In genomic region chr3:197958346-197958745, GRCh38 we compare ENCODE assay signal across 8 cellular contexts. TPM values are rescaled to one million over a fixed set of nuclear protein-coding genes. Genes with fewer than 3 reads are reported as not detected.
A peak's percentile ranks its signal among the peaks of the same experiment; 100 is the strongest.
DNase-seq lines count a peak whose midpoint lies in the region; ATAC-seq and TF ChIP-seq lines count a peak whose summit lies in the region.

No MANE protein-coding gene starts in this region.

- H3K27me3 Mint-ChIP-seq in activated CD4-positive, alpha-beta T cell treated with anti-CD3 and anti-CD28 coated beads, Interleukin-2, amount 10 ng/mL, durations not matched to agents 7 days and 5 days = no peaks in the 10 kb centered on the region
- no peaks in the 10 kb centered on the region for H3K27me3 Mint-ChIP-seq in effector memory CD8-positive, alpha-beta T cell

- no peak for TF ChIP-seq CTCF in OCI-LY3 (IDR thresholded peaks at IDR 0.05; ENCODE audit: low read depth, low read length)

- no peak for DNase-seq in activated CD4-positive, alpha-beta T cell treated with anti-CD3 and anti-CD28 coated beads, Interleukin-2, amount 10 ng/mL, durations not matched to agents 7 days and 5 days
- DNase-seq in activated CD4-positive, alpha-beta T cell treated with anti-CD3 and anti-CD28 coated beads, Interleukin-2, amount 50 U/mL, for 4 hours = no peak
- DNase-seq in effector memory CD8-positive, alpha-beta T cell = no peak
- no peak for DNase-seq in stimulated activated effector memory CD8-positive, alpha-beta T cell treated with anti-CD3 and anti-CD28 coated beads, Interleukin-12 subunit alpha, Interleukin-12 subunit beta, amount 100 ng/mL, for 72 hours (ENCODE audit: low spot score in 2 of 2)
- DNase-seq in stimulated activated CD4-positive, alpha-beta T cell treated with anti-CD3 and anti-CD28 coated beads, Interleukin-4, amount 100 ng/mL, for 4 hours = no peak
- no peak for DNase-seq in effector CD4-positive, alpha-beta T cell

- H2AFZ ChIP-seq in OCI-LY3 (ENCODE audit: low read depth, low read length) = no peak overlapping the region

- H3K9me3 Mint-ChIP-seq in activated CD4-positive, alpha-beta T cell treated with anti-CD3 and anti-CD28 coated beads, Interleukin-2, amount 10 ng/mL, durations not matched to agents 7 days and 5 days = no peaks in the 10 kb centered on the region
- H3K9me3 Mint-ChIP-seq in effector memory CD8-positive, alpha-beta T cell = no peaks in the 10 kb centered on the region
- no peaks in the 10 kb centered on the region for H3K9me3 Mint-ChIP-seq in stimulated activated effector memory CD8-positive, alpha-beta T cell treated with anti-CD3 and anti-CD28 coated beads, Interleukin-12 subunit alpha, Interleukin-12 subunit beta, amount 100 ng/mL, for 72 hours

- no peaks in the 10 kb centered on the region for H3K27me3 ChIP-seq in OCI-LY3 (ENCODE audit: low read depth, low read length)

- CTCF ChIA-PET in activated CD4-positive, alpha-beta T cell treated with anti-CD3 and anti-CD28 coated beads, Interleukin-2, amount 10 ng/mL, durations not matched to agents 7 days and 5 days (lab: Charles Lee) = interaction anchor here (0.6 to 2.0 kb wide), 3 partner anchors 38 to 120 kb away, joined by 3 to 6 read pairs (median 5); no protein-coding TSS in a partner anchor

- POLR2A ChIA-PET in activated CD4-positive, alpha-beta T cell treated with anti-CD3 and anti-CD28 coated beads, Interleukin-2, amount 10 ng/mL, durations not matched to agents 7 days and 5 days (lab: Charles Lee) = no interaction called here

- peaks cover 14% of the 10 kb centered on the region for H3K4me1 ChIP-seq in OCI-LY3 (ENCODE audit: low read length)

- peaks cover 46% of the 10 kb centered on the region for H3K36me3 Mint-ChIP-seq in activated CD4-positive, alpha-beta T cell treated with anti-CD3 and anti-CD28 coated beads, Interleukin-2, amount 10 ng/mL, durations not matched to agents 7 days and 5 days (ENCODE audit: low read depth)
- H3K36me3 Mint-ChIP-seq in effector memory CD8-positive, alpha-beta T cell (ENCODE audit: insufficient read depth) = peaks cover 49% of the 10 kb centered on the region
- peaks cover 61% of the 10 kb centered on the region for H3K36me3 Mint-ChIP-seq in stimulated activated effector memory CD8-positive, alpha-beta T cell treated with anti-CD3 and anti-CD28 coated beads, Interleukin-12 subunit alpha, Interleukin-12 subunit beta, amount 100 ng/mL, for 72 hours

- peak overlapping the region; percentile 5; the same call in 1 of the 2 replicates for H3K27ac ChIP-seq in OCI-LY3 (ENCODE audit: low read length)

- no peak for ATAC-seq in effector memory CD8-positive, alpha-beta T cell (replicated peaks)
- ATAC-seq in stimulated activated effector memory CD8-positive, alpha-beta T cell treated with anti-CD3 and anti-CD28 coated beads, Interleukin-12 subunit alpha, Interleukin-12 subunit beta, amount 100 ng/mL, for 72 hours = no peak
- no peak for ATAC-seq in GM19035 (IDR thresholded peaks at IDR 0.05; ENCODE audit: unreplicated experiment)

- H3K27ac Mint-ChIP-seq in activated CD4-positive, alpha-beta T cell treated with anti-CD3 and anti-CD28 coated beads, Interleukin-2, amount 10 ng/mL, durations not matched to agents 7 days and 5 days = peak overlapping the region; percentile 72
- peak overlapping the region; percentile 54 to 66 for H3K27ac Mint-ChIP-seq in effector memory CD8-positive, alpha-beta T cell
- peak overlapping the region; percentile 87 for H3K27ac Mint-ChIP-seq in stimulated activated effector memory CD8-positive, alpha-beta T cell treated with anti-CD3 and anti-CD28 coated beads, Interleukin-12 subunit alpha, Interleukin-12 subunit beta, amount 100 ng/mL, for 72 hours

- no peak overlapping the region for H3K4me3 ChIP-seq in OCI-LY3 (ENCODE audit: low read length)

- peaks cover 33% of the 10 kb centered on the region for H3K36me3 ChIP-seq in OCI-LY3 (replicated peaks; ENCODE audit: low read depth, low read length)

- H3K9me3 ChIP-seq in OCI-LY3 (ENCODE audit: insufficient read depth, low read length) = no peaks in the 10 kb centered on the region

- peaks cover 9% of the 10 kb centered on the region for H3K79me2 ChIP-seq in OCI-LY3 (ENCODE audit: low read length)

- peaks cover 65% of the 10 kb centered on the region for H3K4me1 Mint-ChIP-seq in activated CD4-positive, alpha-beta T cell treated with anti-CD3 and anti-CD28 coated beads, Interleukin-2, amount 10 ng/mL, durations not matched to agents 7 days and 5 days
- H3K4me1 Mint-ChIP-seq in effector memory CD8-positive, alpha-beta T cell (ENCODE audit: low read depth in 2 of 2) = peaks cover 42 to 54% of the 10 kb centered on the region in 2 donors
- peaks cover 62% of the 10 kb centered on the region for H3K4me1 Mint-ChIP-seq in stimulated activated effector memory CD8-positive, alpha-beta T cell treated with anti-CD3 and anti-CD28 coated beads, Interleukin-12 subunit alpha, Interleukin-12 subunit beta, amount 100 ng/mL, for 72 hours

- H3K4me2 ChIP-seq in OCI-LY3 (ENCODE audit: low read length) = no peak overlapping the region

- peak overlapping the region; percentile 45 for H3K4me3 Mint-ChIP-seq in activated CD4-positive, alpha-beta T cell treated with anti-CD3 and anti-CD28 coated beads, Interleukin-2, amount 10 ng/mL, durations not matched to agents 7 days and 5 days
- H3K4me3 Mint-ChIP-seq in effector memory CD8-positive, alpha-beta T cell = peak overlapping the region; percentile 37 to 91
- peak overlapping the region; percentile 86 for H3K4me3 Mint-ChIP-seq in stimulated activated effector memory CD8-positive, alpha-beta T cell treated with anti-CD3 and anti-CD28 coated beads, Interleukin-12 subunit alpha, Interleukin-12 subunit beta, amount 100 ng/mL, for 72 hours

- no peak overlapping the region for H3K9ac ChIP-seq in OCI-LY3 (ENCODE audit: low read length)

- H4K20me1 ChIP-seq in OCI-LY3 (ENCODE audit: insufficient read depth, low read length) = peaks cover 14% of the 10 kb centered on the region; the same call in 1 of the 2 replicates

RNA-seq across cellular contexts. Expression of gene LMLN, which starts 1.7 kb away (rescaled TPM):
- 1 to 10 TPM; 2.7 to 3.1 TPM for total RNA-seq in activated CD4-positive, alpha-beta T cell treated with anti-CD3 and anti-CD28 coated beads, Interleukin-2, amount 10 ng/mL, durations not matched to agents 7 days and 5 days

RNA-seq across cellular contexts. Expression of gene RPL35A, which starts 8.4 kb away (rescaled TPM):
- total RNA-seq in activated CD4-positive, alpha-beta T cell treated with anti-CD3 and anti-CD28 coated beads, Interleukin-2, amount 10 ng/mL, durations not matched to agents 7 days and 5 days = 100 to 1,000 TPM; 926 to 993 TPM
